ENCODE assay signal across 21 cellular contexts in genomic region chr22:47240116-47240515, GRCh38.
"Had no signal": no experiment of that assay in that cellular context is flagged by ENCODE, and none has a peak within 500 bp of the region (broad histone marks: within the 10 kb centered on the region; RNA-seq: fewer than 3 reads in every experiment).

No MANE protein-coding gene starts in this region.

- H3K4me3 ChIP-seq: K562, SJCRH30 had no signal

- H3K9me3 ChIP-seq: SJCRH30 had no signal

- H3K4me2 ChIP-seq: KMS-11 had no signal

- H3K27ac ChIP-seq: KMS-11, RWPE1, SJCRH30 had no signal

- DNase-seq: IMR-90, Kasumi-1, MM.1S, NCI-H1092 treated with DMSO at 0.1 percent for 48 hours, NCI-H1436, NCI-H187, NCI-H2029, NCI-H2081 treated with DMSO at 0.1 percent for 48 hours, NCI-H2171, NCI-H226, NCI-H446, NCI-H510A, NCI-H524 treated with DMSO at 0.1 percent for 48 hours, NCI-H69, NCI-H774, PC-3, SHP77 treated with DMSO at 0.1 percent for 48 hours, SJCRH30 had no signal

- H3K27me3 ChIP-seq: SJCRH30 had no signal

- H3K4me1 ChIP-seq: SJCRH30 had no signal

- H3K36me3 ChIP-seq: SJCRH30 had no signal

- H3K9ac ChIP-seq: KMS-11 had no signal
